9 cellular contexts compared by ENCODE assay signal in genomic region chrX:19772759-19773623, GRCh38.
DNase-seq lines count a peak whose midpoint lies in the region; ATAC-seq, FAIRE-seq and TF ChIP-seq lines count a peak whose summit lies in the region.
"Had no signal": no experiment of that assay in that cellular context is flagged by ENCODE, and none has a peak within 500 bp of the region (broad histone marks: within the 10 kb centered on the region; RNA-seq: fewer than 3 reads in every experiment).

No MANE protein-coding gene starts in this region.

- H3K27me3 Mint-ChIP-seq in activated naive CD4-positive, alpha-beta T cell treated with anti-CD3 and anti-CD28 coated beads for 36 hours (ENCODE audit: low read depth) = no peaks in the 10 kb centered on the region
- H3K27me3 Mint-ChIP-seq in astrocyte (ENCODE audit: low read depth, unreplicated experiment) = no peaks in the 10 kb centered on the region

- CTCF ChIA-PET in activated naive CD4-positive, alpha-beta T cell treated with anti-CD3 and anti-CD28 coated beads for 36 hours (lab: Charles Lee) = interaction anchor here (0.5 to 1.0 kb wide), 2 partner anchors 21 to 34 kb away, joined by 3 to 4 read pairs; no protein-coding TSS in a partner anchor

- H3K4me3 Mint-ChIP-seq in activated naive CD4-positive, alpha-beta T cell treated with anti-CD3 and anti-CD28 coated beads for 36 hours = peak overlapping the region; percentile 56
- H3K4me3 Mint-ChIP-seq in astrocyte (ENCODE audit: unreplicated experiment) = no peak overlapping the region

- peak overlapping the region; percentile 92 for H3K27ac Mint-ChIP-seq in activated naive CD4-positive, alpha-beta T cell treated with anti-CD3 and anti-CD28 coated beads for 36 hours
- H3K27ac Mint-ChIP-seq in astrocyte (ENCODE audit: unreplicated experiment) = peak overlapping the region; percentile 85

- H2AFZ ChIP-seq in astrocyte (ENCODE audit: low read depth, low read length) = no peak overlapping the region

- no peaks in the 10 kb centered on the region for H3K79me2 ChIP-seq in astrocyte (ENCODE audit: insufficient read depth, low read length)

- no peak for TF ChIP-seq CTCF in astrocyte (IDR thresholded peaks at IDR 0.05; ENCODE audit: insufficient read depth, low read depth, low read length)

- H3K4me1 Mint-ChIP-seq in activated naive CD4-positive, alpha-beta T cell treated with anti-CD3 and anti-CD28 coated beads for 36 hours (ENCODE audit: low read depth) = peaks cover 77% of the 10 kb centered on the region
- peaks cover 32% of the 10 kb centered on the region for H3K4me1 Mint-ChIP-seq in astrocyte (ENCODE audit: low read depth, unreplicated experiment)

- H3K4me1 ChIP-seq in astrocyte (ENCODE audit: insufficient read depth, low read length) = peaks cover 13% of the 10 kb centered on the region
- peaks cover 16% of the 10 kb centered on the region for H3K4me1 ChIP-seq in thymus (ENCODE audit: control insufficient read depth, insufficient read depth, low read length)

- H3K36me3 ChIP-seq in astrocyte (ENCODE audit: insufficient read depth, low read length) = no peaks in the 10 kb centered on the region
- no peaks in the 10 kb centered on the region for H3K36me3 ChIP-seq in thymus (ENCODE audit: control insufficient read depth, insufficient read depth)

- FAIRE-seq in astrocyte (lab: Jason Lieb, UNC) = peak; percentile 80

- DNase-seq in activated naive CD4-positive, alpha-beta T cell treated with anti-CD3 and anti-CD28 coated beads for 36 hours = no peak
- no peak for DNase-seq in activated naive CD4-positive, alpha-beta T cell (lab: John Stamatoyannopoulos, UW)
- DNase-seq in astrocyte (ENCODE audit: low read depth) = no peak
- DNase-seq in AG08395 (ENCODE audit: low spot score) = no peak
- no peak for DNase-seq in GM19240 (ENCODE audit: insufficient read length, low spot score)
- DNase-seq in COR-L47 (lab: John Stamatoyannopoulos, UW) = no peak
- DNase-seq: NCI-H2227 treated with DMSO at 0.1 percent for 48 hours had no signal

- no peaks in the 10 kb centered on the region for H3K9me3 ChIP-seq in astrocyte (ENCODE audit: insufficient read depth, low read depth, low read length)
- H3K9me3 ChIP-seq in thymus (ENCODE audit: control insufficient read depth) = no peaks in the 10 kb centered on the region

- H4K20me1 ChIP-seq in astrocyte (ENCODE audit: insufficient read depth, low read length) = no peaks in the 10 kb centered on the region

- H3K27me3 ChIP-seq in astrocyte (ENCODE audit: insufficient read depth, low read length) (no peaks in the 10 kb centered on the region), thymus (ENCODE audit: control insufficient read depth, insufficient read depth) (no peaks in the 10 kb centered on the region)

- no peaks in the 10 kb centered on the region for H3K9me3 Mint-ChIP-seq in activated naive CD4-positive, alpha-beta T cell treated with anti-CD3 and anti-CD28 coated beads for 36 hours
- no peaks in the 10 kb centered on the region for H3K9me3 Mint-ChIP-seq in astrocyte (ENCODE audit: unreplicated experiment)

- peaks cover 2% of the 10 kb centered on the region for H3K36me3 Mint-ChIP-seq in activated naive CD4-positive, alpha-beta T cell treated with anti-CD3 and anti-CD28 coated beads for 36 hours (ENCODE audit: low read depth)
- peaks cover 2% of the 10 kb centered on the region for H3K36me3 Mint-ChIP-seq in astrocyte (ENCODE audit: low read depth, unreplicated experiment)

- intact Hi-C loops in activated naive CD4-positive, alpha-beta T cell treated with anti-CD3 and anti-CD28 coated beads for 36 hours (cut with micrococcal nuclease) = loop anchor here (1.0 to 2.0 kb wide), 2 partner anchors 26 to 68 kb away; no protein-coding TSS in a partner anchor

- H3K27ac ChIP-seq in astrocyte (ENCODE audit: low read depth, low read length) (no peak overlapping the region), thymus (ENCODE audit: low read depth) (peak overlapping the region; percentile 18)

- 64% methylated on average over 9 of the region's 9 CpGs for WGBS in thymus

- ATAC-seq in HG03565 (IDR thresholded peaks at IDR 0.05; ENCODE audit: unreplicated experiment) = peak; percentile 34

- H3K4me3 ChIP-seq in astrocyte (ENCODE audit: insufficient read depth, low read depth, low read length) (no peak overlapping the region), thymus (ENCODE audit: low read length) (no peak overlapping the region)

- peak overlapping the region; percentile 31 for H3K9ac ChIP-seq in astrocyte (ENCODE audit: low read length)

- H3K4me2 ChIP-seq in astrocyte (ENCODE audit: low read length) = peak overlapping the region; percentile 66
